ENCODE assay signal across 21 cellular contexts in genomic region chr22:35736701-35737100, GRCh38. TPM values are rescaled to one million over a fixed set of nuclear protein-coding genes. Genes with fewer than 3 reads are reported as not detected.
DNase-seq lines count a peak whose midpoint lies in the region; ATAC-seq and TF ChIP-seq lines count a peak whose summit lies in the region.
"Had no signal": no experiment of that assay in that cellular context is flagged by ENCODE, and none has a peak within 500 bp of the region (broad histone marks: within the 10 kb centered on the region; RNA-seq: fewer than 3 reads in every experiment).

No MANE protein-coding gene starts in this region.

- POLR2A ChIA-PET in WTC11 (lab: Charles Lee): no interaction called here

- H3K27me3 Mint-ChIP-seq in activated CD8-positive, alpha-beta memory T cell treated with anti-CD3 and anti-CD28 coated beads, Interleukin-2, amount 10 ng/mL, durations not matched to agents 7 days and 5 days: peaks cover 4% of the 10 kb centered on the region
- H3K27me3 Mint-ChIP-seq in WTC11 (ENCODE audit: low read depth): no peaks in the 10 kb centered on the region
- H3K27me3 Mint-ChIP-seq in nephron progenitor cell (ENCODE audit: low read depth, poor library complexity): peaks cover 2% of the 10 kb centered on the region
- H3K27me3 Mint-ChIP-seq in type B pancreatic cell: no peaks in the 10 kb centered on the region

- H3K36me3 Mint-ChIP-seq in activated CD8-positive, alpha-beta memory T cell treated with anti-CD3 and anti-CD28 coated beads, Interleukin-2, amount 10 ng/mL, durations not matched to agents 7 days and 5 days: no peaks in the 10 kb centered on the region
- H3K36me3 Mint-ChIP-seq in WTC11 (peaks cover 27% of the 10 kb centered on the region), nephron progenitor cell (ENCODE audit: low read depth) (peaks cover 43% of the 10 kb centered on the region), type B pancreatic cell (peaks cover 30% of the 10 kb centered on the region)
- H3K36me3 Mint-ChIP-seq: CD4-positive, alpha-beta memory T cell had no signal

- H3K36me3 ChIP-seq in upper lobe of left lung: peaks cover 0 to 9% (median 4%) of the 10 kb centered on the region in 4 donors

- TF ChIP-seq POLR2A in upper lobe of left lung (IDR thresholded peaks at IDR 0.05): no peak

- WGBS in upper lobe of left lung, 2 donors: 86 to 89% methylated on average over 11 to 12 of the region's 12 CpGs

- no peak for ATAC-seq in activated CD8-positive, alpha-beta memory T cell treated with anti-CD3 and anti-CD28 coated beads, Interleukin-2, amount 10 ng/mL, durations not matched to agents 7 days and 5 days
- ATAC-seq in WTC11 (no peak), GM21786 (IDR thresholded peaks at IDR 0.05; ENCODE audit: unreplicated experiment) (no peak), upper lobe of left lung (ENCODE audit: low FRiP score in 2 of 2) (no peak)
- ATAC-seq: A549, GM23338, HCT116, HepG2 had no signal

- H3K9me3 ChIP-seq in upper lobe of left lung: no peaks in the 10 kb centered on the region
- H3K9me3 ChIP-seq: A549 had no signal

- H3K9me3 Mint-ChIP-seq in activated CD8-positive, alpha-beta memory T cell treated with anti-CD3 and anti-CD28 coated beads, Interleukin-2, amount 10 ng/mL, durations not matched to agents 7 days and 5 days (ENCODE audit: low read depth): no peaks in the 10 kb centered on the region
- H3K9me3 Mint-ChIP-seq in WTC11 (peaks cover 17% of the 10 kb centered on the region), nephron progenitor cell (no peaks in the 10 kb centered on the region), type B pancreatic cell (peaks cover 6% of the 10 kb centered on the region)
- H3K9me3 Mint-ChIP-seq: CD4-positive, alpha-beta memory T cell; HFFc6 had no signal

- H3K27ac Mint-ChIP-seq in activated CD8-positive, alpha-beta memory T cell treated with anti-CD3 and anti-CD28 coated beads, Interleukin-2, amount 10 ng/mL, durations not matched to agents 7 days and 5 days: no peak overlapping the region
- H3K27ac Mint-ChIP-seq in WTC11 (peak overlapping the region; percentile 48; the same call in 1 of the 2 replicates), nephron progenitor cell (peak overlapping the region; percentile 34), type B pancreatic cell (peak overlapping the region; percentile 24)
- H3K27ac Mint-ChIP-seq: CD4-positive, alpha-beta memory T cell; GM23338; HFFc6 had no signal

- DNase-seq in activated CD8-positive, alpha-beta memory T cell treated with anti-CD3 and anti-CD28 coated beads for 24 hours: peak; percentile 21
- no peak for DNase-seq in activated CD8-positive, alpha-beta memory T cell treated with anti-CD3 and anti-CD28 coated beads, Interleukin-2, amount 10 ng/mL, durations not matched to agents 7 days and 5 days
- DNase-seq in WTC11 (ENCODE audit: low spot score): no peak
- DNase-seq in nephron progenitor cell: no peak
- DNase-seq in type B pancreatic cell (ENCODE audit: extremely low spot score, unreplicated experiment): peak; percentile 32
- no peak for DNase-seq in activated CD4-positive, CD25-positive, alpha-beta regulatory T cell (lab: John Stamatoyannopoulos, UW)
- DNase-seq in upper lobe of left lung: no peak
- DNase-seq: AML-193; CD4-positive, alpha-beta memory T cell; DMS153; DMS79; GDM1; H7; HFFc6 had no signal

- H3K4me1 Mint-ChIP-seq in activated CD8-positive, alpha-beta memory T cell treated with anti-CD3 and anti-CD28 coated beads, Interleukin-2, amount 10 ng/mL, durations not matched to agents 7 days and 5 days: no peaks in the 10 kb centered on the region
- H3K4me1 Mint-ChIP-seq in WTC11: peaks cover 9% of the 10 kb centered on the region
- peaks cover 1% of the 10 kb centered on the region for H3K4me1 Mint-ChIP-seq in nephron progenitor cell
- H3K4me1 Mint-ChIP-seq in type B pancreatic cell (ENCODE audit: unreplicated experiment): peaks cover 10% of the 10 kb centered on the region
- H3K4me1 Mint-ChIP-seq: CD4-positive, alpha-beta memory T cell had no signal

- CTCF ChIA-PET in activated CD8-positive, alpha-beta memory T cell treated with anti-CD3 and anti-CD28 coated beads, Interleukin-2, amount 10 ng/mL, durations not matched to agents 7 days and 5 days (lab: Charles Lee): no interaction called here
- CTCF ChIA-PET in WTC11 (lab: Charles Lee): interaction anchor here (1.3 to 1.6 kb wide), 2 partner anchors 52 to 105 kb away, joined by 3 read pairs; no protein-coding TSS in a partner anchor

- H3K4me3 ChIP-seq in upper lobe of left lung: no peak overlapping the region
- H3K4me3 ChIP-seq: A549, GM23338 had no signal

- no peak for TF ChIP-seq CTCF in WTC11 (IDR thresholded peaks at IDR 0.05)
- no peak for TF ChIP-seq CTCF in nephron progenitor cell (IDR thresholded peaks at IDR 0.05)
- no peak for TF ChIP-seq CTCF in type B pancreatic cell (conservative IDR thresholded peaks at IDR 0.05)
- TF ChIP-seq CTCF in upper lobe of left lung (IDR thresholded peaks at IDR 0.05): no peak

- no peak overlapping the region for H3K27ac ChIP-seq in upper lobe of left lung
- H3K27ac ChIP-seq: 22Rv1, A549, C4-2B had no signal

- H3K4me1 ChIP-seq in upper lobe of left lung: no peaks in the 10 kb centered on the region
- H3K4me1 ChIP-seq: A549 had no signal

- H3K4me3 Mint-ChIP-seq in activated CD8-positive, alpha-beta memory T cell treated with anti-CD3 and anti-CD28 coated beads, Interleukin-2, amount 10 ng/mL, durations not matched to agents 7 days and 5 days: no peak overlapping the region
- no peak overlapping the region for H3K4me3 Mint-ChIP-seq in WTC11
- H3K4me3 Mint-ChIP-seq in nephron progenitor cell: no peak overlapping the region
- H3K4me3 Mint-ChIP-seq in type B pancreatic cell: no peak overlapping the region
- H3K4me3 Mint-ChIP-seq: CD4-positive, alpha-beta memory T cell; GM23338; HFFc6 had no signal

- H3K27me3 ChIP-seq in upper lobe of left lung: no peaks in the 10 kb centered on the region

- no peak for TF ChIP-seq EP300 in upper lobe of left lung (IDR thresholded peaks at IDR 0.05)

TF ChIP-seq in WTC11, 78 proteins besides CTCF, POLR2A, EP300 and RAD21:
- TF ChIP-seq, protein P1, sequence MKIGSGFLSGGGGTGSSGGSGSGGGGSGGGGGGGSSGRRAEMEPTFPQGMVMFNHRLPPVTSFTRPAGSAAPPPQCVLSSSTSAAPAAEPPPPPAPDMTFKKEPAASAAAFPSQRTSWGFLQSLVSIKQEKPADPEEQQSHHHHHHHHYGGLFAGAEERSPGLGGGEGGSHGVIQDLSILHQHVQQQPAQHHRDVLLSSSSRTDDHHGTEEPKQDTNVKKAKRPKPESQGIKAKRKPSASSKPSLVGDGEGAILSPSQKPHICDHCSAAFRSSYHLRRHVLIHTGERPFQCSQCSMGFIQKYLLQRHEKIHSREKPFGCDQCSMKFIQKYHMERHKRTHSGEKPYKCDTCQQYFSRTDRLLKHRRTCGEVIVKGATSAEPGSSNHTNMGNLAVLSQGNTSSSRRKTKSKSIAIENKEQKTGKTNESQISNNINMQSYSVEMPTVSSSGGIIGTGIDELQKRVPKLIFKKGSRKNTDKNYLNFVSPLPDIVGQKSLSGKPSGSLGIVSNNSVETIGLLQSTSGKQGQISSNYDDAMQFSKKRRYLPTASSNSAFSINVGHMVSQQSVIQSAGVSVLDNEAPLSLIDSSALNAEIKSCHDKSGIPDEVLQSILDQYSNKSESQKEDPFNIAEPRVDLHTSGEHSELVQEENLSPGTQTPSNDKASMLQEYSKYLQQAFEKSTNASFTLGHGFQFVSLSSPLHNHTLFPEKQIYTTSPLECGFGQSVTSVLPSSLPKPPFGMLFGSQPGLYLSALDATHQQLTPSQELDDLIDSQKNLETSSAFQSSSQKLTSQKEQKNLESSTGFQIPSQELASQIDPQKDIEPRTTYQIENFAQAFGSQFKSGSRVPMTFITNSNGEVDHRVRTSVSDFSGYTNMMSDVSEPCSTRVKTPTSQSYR (CRISPR knock-in tag; IDR thresholded peaks at IDR 0.05): no peak
- no peak for TF ChIP-seq CREB1 (CRISPR knock-in tag; IDR thresholded peaks at IDR 0.05)

RNA-seq across cellular contexts. Expression of gene APOL5, which starts 19.0 kb away (rescaled TPM):
- total RNA-seq in activated CD8-positive, alpha-beta memory T cell treated with anti-CD3 and anti-CD28 coated beads, Interleukin-2, amount 10 ng/mL, durations not matched to agents 7 days and 5 days: not detected
- total RNA-seq in WTC11 (2021) (not detected in 3 replicates), type B pancreatic cell (ENCODE audit: low replicate concordance) (not detected in 2 replicates), upper lobe of left lung (not detected)
- total RNA-seq: CD4-positive, alpha-beta memory T cell; GM23338; H7; HepG2; HFFc6 had no signal

Comparison
In these comparisons a context has a peak if more than half of its experiments do, and no peak if none do; other contexts are left out.
1. DNase-seq: peak in activated CD8-positive, alpha-beta memory T cell treated with anti-CD3 and anti-CD28 coated beads for 24 hours (single experiment) and type B pancreatic cell (single experiment); none in activated CD8-positive, alpha-beta memory T cell treated with anti-CD3 and anti-CD28 coated beads, Interleukin-2, amount 10 ng/mL, durations not matched to agents 7 days and 5 days (single experiment), WTC11 (single experiment), nephron progenitor cell (single experiment), activated CD4-positive, CD25-positive, alpha-beta regulatory T cell (0 of 4) and upper lobe of left lung (0 of 2).